ENCODE assay signal across 8 cellular contexts in the genomic region with DNA sequence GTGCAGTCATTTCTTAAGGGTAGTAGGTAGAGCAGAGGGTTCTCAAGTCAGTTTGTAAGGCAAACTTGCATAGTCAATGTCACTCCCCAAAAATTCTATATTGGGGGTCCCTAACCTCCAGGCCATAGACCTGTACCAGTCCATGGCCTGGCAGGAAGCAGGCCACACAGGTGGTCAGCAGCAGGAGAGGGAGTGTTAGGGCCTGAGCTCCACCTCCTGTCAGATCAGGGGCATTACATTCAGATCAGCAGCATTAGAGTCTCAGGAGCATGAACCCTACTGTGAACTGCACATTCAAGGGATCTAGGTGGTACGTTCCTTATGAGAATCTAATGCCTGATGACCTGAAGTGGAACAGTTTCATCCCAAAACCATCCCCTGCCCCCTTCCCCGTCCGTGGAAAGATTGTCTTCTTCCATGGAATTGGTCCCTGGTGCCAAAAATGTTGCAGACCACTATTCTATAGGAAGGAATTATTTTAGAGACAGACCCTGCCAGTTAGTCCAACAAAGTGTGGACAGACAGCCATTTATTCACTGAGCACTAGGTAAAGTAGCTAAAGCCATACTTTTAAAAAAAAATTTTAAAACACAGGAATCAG. TPM values are rescaled to one million over a fixed set of nuclear protein-coding genes. Genes with fewer than 3 reads are reported as not detected.
DNase-seq lines count a peak whose midpoint lies in the region; ATAC-seq lines count a peak whose summit lies in the region.

No MANE protein-coding gene starts in this region.

- H3K4me3 ChIP-seq in GM23248 (no peak overlapping the region), iPS DF 6.9 (ENCODE audit: low read length) (no peak overlapping the region)

- peaks cover 32% of the 10 kb centered on the region for H3F3A ChIP-seq in GM23248 (ENCODE audit: insufficient read depth)

- no peaks in the 10 kb centered on the region for H3K27me3 ChIP-seq in GM23248 (replicated peaks; ENCODE audit: insufficient read depth)
- no peaks in the 10 kb centered on the region for H3K27me3 ChIP-seq in iPS DF 6.9 (ENCODE audit: control insufficient read depth, insufficient read depth, low read length)

- ATAC-seq in activated naive CD8-positive, alpha-beta T cell treated with anti-CD3 and anti-CD28 coated beads, Interleukin-2, amount 50 U/mL, for 24 hours = peak; percentile 56
- no peak for ATAC-seq in GM19455 (IDR thresholded peaks at IDR 0.05; ENCODE audit: unreplicated experiment)

- no peak overlapping the region for H2AFZ ChIP-seq in GM23248

- H3K27ac Mint-ChIP-seq in activated naive CD8-positive, alpha-beta T cell treated with anti-CD3 and anti-CD28 coated beads, Interleukin-2, amount 50 U/mL, for 24 hours = no peak overlapping the region

- no peak overlapping the region for H3K27ac ChIP-seq in GM23248
- H3K27ac ChIP-seq in iPS DF 6.9 (ENCODE audit: low read length) = no peak overlapping the region

- H3K4me2 ChIP-seq in GM23248 (ENCODE audit: unreplicated experiment) = no peak overlapping the region

- H3K36me3 ChIP-seq in GM23248 (ENCODE audit: low read depth) (peaks cover 41% of the 10 kb centered on the region), iPS DF 6.9 (ENCODE audit: control insufficient read depth, insufficient read depth, low read length) (no peaks in the 10 kb centered on the region)

- DNase-seq in DMS153 treated with DMSO at 0.1 percent for 48 hours (lab: John Stamatoyannopoulos, UW; ENCODE audit: unreplicated experiment) (peak; percentile 11), DMS153 (lab: John Stamatoyannopoulos, UW) (no peak), GM23248 (peak; percentile 56), NCI-H1105 (lab: John Stamatoyannopoulos, UW) (peak; percentile 9), iPS DF 6.9 (ENCODE audit: low read depth, low spot score) (peak; percentile 31), T1000 (lab: John Stamatoyannopoulos, UW) (no peak)
- no peak for DNase-seq in activated naive CD8-positive, alpha-beta T cell treated with anti-CD3 and anti-CD28 coated beads, Interleukin-2, amount 50 U/mL, for 24 hours

- H4K20me1 ChIP-seq in GM23248 (ENCODE audit: insufficient read depth) = no peaks in the 10 kb centered on the region

- H3K79me2 ChIP-seq in GM23248 (ENCODE audit: insufficient read depth) = peaks cover 38% of the 10 kb centered on the region

- H3K9ac ChIP-seq in GM23248 = no peak overlapping the region

- no peaks in the 10 kb centered on the region for H3K9me2 ChIP-seq in GM23248 (ENCODE audit: insufficient read depth)

- H3K4me1 ChIP-seq in GM23248 (ENCODE audit: insufficient read depth) (peaks cover 13% of the 10 kb centered on the region), iPS DF 6.9 (ENCODE audit: control insufficient read depth, insufficient read depth, low read length) (no peaks in the 10 kb centered on the region)

- in situ Hi-C loops in GM23248 (cut with MboI) = loop anchor here (10.0 kb wide), 1 partner anchor 187 kb away; no protein-coding TSS in a partner anchor

- H3K4me1 Mint-ChIP-seq in activated naive CD8-positive, alpha-beta T cell treated with anti-CD3 and anti-CD28 coated beads, Interleukin-2, amount 50 U/mL, for 24 hours = peaks cover 27% of the 10 kb centered on the region

- peaks cover 41% of the 10 kb centered on the region for H3K36me3 Mint-ChIP-seq in activated naive CD8-positive, alpha-beta T cell treated with anti-CD3 and anti-CD28 coated beads, Interleukin-2, amount 50 U/mL, for 24 hours (ENCODE audit: low read depth)

- no peaks in the 10 kb centered on the region for H3K9me3 ChIP-seq in GM23248 (ENCODE audit: low read depth)
- H3K9me3 ChIP-seq in iPS DF 6.9 (ENCODE audit: control insufficient read depth, insufficient read depth, low read length) = no peaks in the 10 kb centered on the region

- WGBS in GM23248 (ENCODE audit: low coverage in 1 of 2, low lambda C conversion rate in 2 of 2, missing lambda C conversion rate in 2 of 2), 2 experiments = 38 to 50% methylated on average over 3 of the region's 3 CpGs
- WGBS in iPS DF 6.9 (ENCODE audit: insufficient coverage, insufficient read length) = no CpG with 5 or more reads among the region's 3 CpGs

- no peaks in the 10 kb centered on the region for H3K9me3 Mint-ChIP-seq in activated naive CD8-positive, alpha-beta T cell treated with anti-CD3 and anti-CD28 coated beads, Interleukin-2, amount 50 U/mL, for 24 hours

- no peak overlapping the region for H3K4me3 Mint-ChIP-seq in activated naive CD8-positive, alpha-beta T cell treated with anti-CD3 and anti-CD28 coated beads, Interleukin-2, amount 50 U/mL, for 24 hours

- no peaks in the 10 kb centered on the region for H3K27me3 Mint-ChIP-seq in activated naive CD8-positive, alpha-beta T cell treated with anti-CD3 and anti-CD28 coated beads, Interleukin-2, amount 50 U/mL, for 24 hours

RNA-seq across cellular contexts. Expression of gene COA5, which starts 6.7 kb away (rescaled TPM):
- total RNA-seq in GM23248 (2014; rRNA removed; shearing (Covaris generic)) = 23.8 and 32.7 TPM in 2 replicates
- 38.2 and 42.0 TPM in 2 replicates for polyA plus RNA-seq in GM23248 (2016; fragmentation: Nextera tagmentation; extraction: Ambion mirVana)

RNA-seq across cellular contexts. Expression of gene UNC50, which starts 6.8 kb away (rescaled TPM):
- 46.0 and 71.8 TPM in 2 replicates for total RNA-seq in GM23248 (2014; rRNA removed; shearing (Covaris generic))
- polyA plus RNA-seq in GM23248 (2016; fragmentation: Nextera tagmentation; extraction: Ambion mirVana) = 80.5 and 88.6 TPM in 2 replicates

Comparison
In these comparisons a context has a peak if more than half of its experiments do, and no peak if none do; other contexts are left out.
1. DNase-seq: peak in DMS153 treated with DMSO at 0.1 percent for 48 hours (single experiment), GM23248 (single experiment), NCI-H1105 (single experiment) and iPS DF 6.9 (single experiment); none in DMS153 (single experiment), activated naive CD8-positive, alpha-beta T cell treated with anti-CD3 and anti-CD28 coated beads, Interleukin-2, amount 50 U/mL, for 24 hours (single experiment) and T1000 (single experiment).